In the genomic region with DNA sequence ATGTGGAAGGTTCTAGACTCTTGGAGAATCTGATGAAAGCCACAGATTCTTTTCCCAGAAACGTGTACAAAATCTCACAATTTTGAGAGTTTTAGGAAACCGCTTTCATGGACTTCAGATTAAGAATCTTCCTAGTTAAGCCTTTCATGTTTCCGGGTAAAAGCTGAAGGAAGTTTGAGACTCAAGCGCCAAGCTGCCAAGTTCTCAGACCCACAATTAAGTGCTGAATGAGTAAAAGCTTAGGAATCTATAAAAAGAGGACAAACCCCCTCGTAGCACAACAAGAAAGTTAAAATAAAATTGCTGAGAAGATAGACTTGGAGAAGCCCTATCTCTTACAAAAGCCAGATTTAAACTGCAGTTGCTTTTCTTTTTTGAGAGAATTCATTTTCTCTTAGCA, we compare ENCODE assay signal across 11 cellular contexts.
"Had no signal": no experiment of that assay in that cellular context is flagged by ENCODE, and none has a peak within 500 bp of the region (broad histone marks: within the 10 kb centered on the region; RNA-seq: fewer than 3 reads in every experiment).

No MANE protein-coding gene starts in this region.

- DNase-seq: activated CD4-positive, alpha-beta T cell treated with anti-CD3 and anti-CD28 coated beads, Interleukin-2, amount 10 ng/mL, durations not matched to agents 7 days and 5 days; activated CD4-positive, CD25-positive, alpha-beta regulatory T cell; activated naive CD4-positive, alpha-beta T cell treated with anti-CD3 and anti-CD28 coated beads, Interleukin-2, amount 50 U/mL, for 16 hours; adrenal gland; left colon; midbrain; retina; small intestine; T-helper 2 cell had no signal

- H3K4me1 ChIP-seq: adrenal gland, parathyroid adenoma had no signal

- ATAC-seq: left colon had no signal

- H3K79me2 ChIP-seq: parathyroid adenoma had no signal

- H3K9ac ChIP-seq: parathyroid adenoma had no signal

- H2AFZ ChIP-seq: parathyroid adenoma had no signal

- H3K36me3 ChIP-seq: adrenal gland had no signal

- H3K27ac ChIP-seq: adrenal gland, parathyroid adenoma had no signal

- H3K4me3 ChIP-seq: adrenal gland, lung had no signal

- H3K9me3 ChIP-seq: adrenal gland had no signal
